Comparison of ENCODE assay signal across 14 cellular contexts in genomic region chr1:27518808-27519207, GRCh38. TPM values are rescaled to one million over a fixed set of nuclear protein-coding genes. Genes with fewer than 3 reads are reported as not detected.
DNase-seq lines count a peak whose midpoint lies in the region; ATAC-seq and TF ChIP-seq lines count a peak whose summit lies in the region.
"Had no signal": no experiment of that assay in that cellular context is flagged by ENCODE, and none has a peak within 500 bp of the region (broad histone marks: within the 10 kb centered on the region; RNA-seq: fewer than 3 reads in every experiment).

No MANE protein-coding gene starts in this region.

- no peaks in the 10 kb centered on the region for H3K9me3 Mint-ChIP-seq in activated CD8-positive, alpha-beta T cell treated with anti-CD3 and anti-CD28 coated beads for 36 hours
- H3K9me3 Mint-ChIP-seq in activated CD8-positive, alpha-beta T cell treated with anti-CD3 and anti-CD28 coated beads, Interleukin-2, amount 10 ng/mL, durations not matched to agents 7 days and 5 days (ENCODE audit: insufficient read depth) = no peaks in the 10 kb centered on the region
- H3K9me3 Mint-ChIP-seq: activated CD4-positive, alpha-beta T cell treated with anti-CD3 and anti-CD28 coated beads, Interleukin-2, amount 10 ng/mL, durations not matched to agents 7 days and 5 days; activated naive CD8-positive, alpha-beta T cell treated with anti-CD3 and anti-CD28 coated beads for 36 hours; central memory CD8-positive, alpha-beta T cell had no signal

- H3K27ac Mint-ChIP-seq in activated CD8-positive, alpha-beta T cell treated with anti-CD3 and anti-CD28 coated beads for 36 hours = peak overlapping the region; percentile 45
- H3K27ac Mint-ChIP-seq in activated CD8-positive, alpha-beta T cell treated with anti-CD3 and anti-CD28 coated beads, Interleukin-2, amount 10 ng/mL, durations not matched to agents 7 days and 5 days = no peak overlapping the region

- H3K4me3 ChIP-seq in duodenal mucosa (ENCODE audit: low read depth in 1 of 2, low read length in 2 of 2) (peak overlapping the region; percentile 29 to 41), mucosa of stomach (ENCODE audit: low read length) (peak overlapping the region; percentile 22)
- H3K4me3 ChIP-seq: SK-N-MC had no signal

- H3K9ac ChIP-seq in duodenal mucosa (ENCODE audit: low read depth in 1 of 2, low read length in 2 of 2) (peak overlapping the region in 1 of 2 donors; percentile 46), mucosa of stomach (ENCODE audit: low read length) (peak overlapping the region; percentile 56)

- peak overlapping the region; percentile 77 for H3K27ac ChIP-seq in duodenal mucosa (ENCODE audit: low read depth, low read length)
- H3K27ac ChIP-seq in temporal lobe (ENCODE audit: low read depth, low read length) = peak overlapping the region; percentile 88
- H3K27ac ChIP-seq: SK-N-MC had no signal

- POLR2A ChIA-PET in activated CD8-positive, alpha-beta T cell treated with anti-CD3 and anti-CD28 coated beads for 36 hours (lab: Charles Lee) = interaction anchor here (0.7 to 1.3 kb wide), 2 partner anchors 29 to 116 kb away, joined by 3 to 7 read pairs; partner anchors contain the start of gene WASF2
- POLR2A ChIA-PET in activated CD8-positive, alpha-beta T cell treated with anti-CD3 and anti-CD28 coated beads, Interleukin-2, amount 10 ng/mL, durations not matched to agents 7 days and 5 days (lab: Charles Lee) = interaction anchor here (0.5 to 2.0 kb wide), 2 partner anchors 29 to 134 kb away, joined by 3 to 6 read pairs; partner anchors contain the start of gene WASF2

- no peak for DNase-seq in activated CD8-positive, alpha-beta T cell treated with anti-CD3 and anti-CD28 coated beads for 36 hours
- no peak for DNase-seq in activated CD8-positive, alpha-beta T cell treated with anti-CD3 and anti-CD28 coated beads, Interleukin-2, amount 10 ng/mL, durations not matched to agents 7 days and 5 days
- no peak for DNase-seq in superior temporal gyrus (ENCODE audit: extremely low spot score)
- no peak for DNase-seq in ureter (ENCODE audit: low spot score)
- DNase-seq: activated CD4-positive, alpha-beta T cell treated with anti-CD3 and anti-CD28 coated beads, Interleukin-2, amount 10 ng/mL, durations not matched to agents 7 days and 5 days; activated naive CD8-positive, alpha-beta T cell treated with anti-CD3 and anti-CD28 coated beads for 36 hours; activated T-cell treated with anti-CD3 and anti-CD28 coated beads, Interleukin-2, amount 50 U/mL, for 1 hour; GOT3 had no signal

- peaks cover 42% of the 10 kb centered on the region for H3K4me1 Mint-ChIP-seq in activated CD8-positive, alpha-beta T cell treated with anti-CD3 and anti-CD28 coated beads for 36 hours (ENCODE audit: low read depth)
- peaks cover 53% of the 10 kb centered on the region for H3K4me1 Mint-ChIP-seq in activated CD8-positive, alpha-beta T cell treated with anti-CD3 and anti-CD28 coated beads, Interleukin-2, amount 10 ng/mL, durations not matched to agents 7 days and 5 days (ENCODE audit: low read depth)

- H3K4me1 ChIP-seq in duodenal mucosa (ENCODE audit: control insufficient read depth in 1 of 2, insufficient read depth in 2 of 2, low read length in 2 of 2) = peaks cover 50 to 53% of the 10 kb centered on the region in 2 donors
- H3K4me1 ChIP-seq in mucosa of stomach (ENCODE audit: control insufficient read depth, insufficient read depth, low read length) = peaks cover 68% of the 10 kb centered on the region

- no peak overlapping the region for H3K4me3 Mint-ChIP-seq in activated CD8-positive, alpha-beta T cell treated with anti-CD3 and anti-CD28 coated beads for 36 hours
- H3K4me3 Mint-ChIP-seq in activated CD8-positive, alpha-beta T cell treated with anti-CD3 and anti-CD28 coated beads, Interleukin-2, amount 10 ng/mL, durations not matched to agents 7 days and 5 days = no peak overlapping the region
- H3K4me3 Mint-ChIP-seq: activated CD4-positive, alpha-beta T cell treated with anti-CD3 and anti-CD28 coated beads, Interleukin-2, amount 10 ng/mL, durations not matched to agents 7 days and 5 days; activated naive CD8-positive, alpha-beta T cell treated with anti-CD3 and anti-CD28 coated beads for 36 hours; central memory CD8-positive, alpha-beta T cell had no signal

- H3K9me3 ChIP-seq in duodenal mucosa (ENCODE audit: control insufficient read depth in 1 of 2, low read length in 2 of 2) (no peaks in the 10 kb centered on the region), mucosa of stomach (ENCODE audit: control insufficient read depth, low read length) (no peaks in the 10 kb centered on the region)

- CTCF ChIA-PET in activated CD8-positive, alpha-beta T cell treated with anti-CD3 and anti-CD28 coated beads for 36 hours (lab: Charles Lee) = interaction anchor here (9.8 kb wide), 1 partner anchor 87 kb away, joined by 54 read pairs; the partner anchor contains the start of gene AHDC1
- CTCF ChIA-PET in activated CD8-positive, alpha-beta T cell treated with anti-CD3 and anti-CD28 coated beads, Interleukin-2, amount 10 ng/mL, durations not matched to agents 7 days and 5 days (lab: Charles Lee) = interaction anchor here (1.0 kb wide), 1 partner anchor 38 kb away, joined by 3 read pairs; no protein-coding TSS in a partner anchor

- H3K27me3 Mint-ChIP-seq in activated CD8-positive, alpha-beta T cell treated with anti-CD3 and anti-CD28 coated beads for 36 hours = no peaks in the 10 kb centered on the region
- H3K27me3 Mint-ChIP-seq in activated CD8-positive, alpha-beta T cell treated with anti-CD3 and anti-CD28 coated beads, Interleukin-2, amount 10 ng/mL, durations not matched to agents 7 days and 5 days (ENCODE audit: low read depth) = no peaks in the 10 kb centered on the region
- H3K27me3 Mint-ChIP-seq: activated CD4-positive, alpha-beta T cell treated with anti-CD3 and anti-CD28 coated beads, Interleukin-2, amount 10 ng/mL, durations not matched to agents 7 days and 5 days; activated naive CD8-positive, alpha-beta T cell treated with anti-CD3 and anti-CD28 coated beads for 36 hours; central memory CD8-positive, alpha-beta T cell had no signal

- H3K36me3 ChIP-seq in duodenal mucosa (ENCODE audit: control insufficient read depth in 1 of 2, insufficient read depth in 2 of 2, low read length in 2 of 2) (no peaks in the 10 kb centered on the region), mucosa of stomach (ENCODE audit: control insufficient read depth, insufficient read depth, low read length) (no peaks in the 10 kb centered on the region)

- peaks cover 15% of the 10 kb centered on the region for H3K36me3 Mint-ChIP-seq in activated CD8-positive, alpha-beta T cell treated with anti-CD3 and anti-CD28 coated beads for 36 hours (ENCODE audit: low read depth)
- no peaks in the 10 kb centered on the region for H3K36me3 Mint-ChIP-seq in activated CD8-positive, alpha-beta T cell treated with anti-CD3 and anti-CD28 coated beads, Interleukin-2, amount 10 ng/mL, durations not matched to agents 7 days and 5 days (ENCODE audit: low read depth)
- H3K36me3 Mint-ChIP-seq: activated naive CD8-positive, alpha-beta T cell treated with anti-CD3 and anti-CD28 coated beads for 36 hours had no signal

- H3K27me3 ChIP-seq in duodenal mucosa (ENCODE audit: control insufficient read depth in 1 of 2, insufficient read depth in 2 of 2, low read length in 2 of 2) (no peaks in the 10 kb centered on the region), mucosa of stomach (ENCODE audit: control insufficient read depth, insufficient read depth, low read length) (no peaks in the 10 kb centered on the region)

- no peak for TF ChIP-seq CTCF in activated CD8-positive, alpha-beta T cell treated with anti-CD3 and anti-CD28 coated beads for 36 hours (IDR thresholded peaks at IDR 0.05)

- intact Hi-C loops in activated CD8-positive, alpha-beta T cell treated with anti-CD3 and anti-CD28 coated beads for 36 hours (cut with micrococcal nuclease) = no loop called here

- ATAC-seq in activated CD8-positive, alpha-beta T cell treated with anti-CD3 and anti-CD28 coated beads for 36 hours = no peak
- no peak for ATAC-seq in activated CD8-positive, alpha-beta T cell treated with anti-CD3 and anti-CD28 coated beads, Interleukin-2, amount 10 ng/mL, durations not matched to agents 7 days and 5 days
- no peak for ATAC-seq in GM18517 (IDR thresholded peaks at IDR 0.05; ENCODE audit: unreplicated experiment)

RNA-seq across cellular contexts. Expression of gene WASF2, which starts 28.8 kb away (rescaled TPM):
- 100 to 1,000 TPM; 108 to 111 TPM for total RNA-seq in activated CD8-positive, alpha-beta T cell treated with anti-CD3 and anti-CD28 coated beads for 36 hours
- 100 to 1,000 TPM; 120 to 127 TPM for total RNA-seq in activated CD8-positive, alpha-beta T cell treated with anti-CD3 and anti-CD28 coated beads, Interleukin-2, amount 10 ng/mL, durations not matched to agents 7 days and 5 days
- total RNA-seq in temporal lobe (10.1 TPM), ureter (141 TPM)
